Comparison of ENCODE assay signal across 10 cellular contexts in the genomic region with DNA sequence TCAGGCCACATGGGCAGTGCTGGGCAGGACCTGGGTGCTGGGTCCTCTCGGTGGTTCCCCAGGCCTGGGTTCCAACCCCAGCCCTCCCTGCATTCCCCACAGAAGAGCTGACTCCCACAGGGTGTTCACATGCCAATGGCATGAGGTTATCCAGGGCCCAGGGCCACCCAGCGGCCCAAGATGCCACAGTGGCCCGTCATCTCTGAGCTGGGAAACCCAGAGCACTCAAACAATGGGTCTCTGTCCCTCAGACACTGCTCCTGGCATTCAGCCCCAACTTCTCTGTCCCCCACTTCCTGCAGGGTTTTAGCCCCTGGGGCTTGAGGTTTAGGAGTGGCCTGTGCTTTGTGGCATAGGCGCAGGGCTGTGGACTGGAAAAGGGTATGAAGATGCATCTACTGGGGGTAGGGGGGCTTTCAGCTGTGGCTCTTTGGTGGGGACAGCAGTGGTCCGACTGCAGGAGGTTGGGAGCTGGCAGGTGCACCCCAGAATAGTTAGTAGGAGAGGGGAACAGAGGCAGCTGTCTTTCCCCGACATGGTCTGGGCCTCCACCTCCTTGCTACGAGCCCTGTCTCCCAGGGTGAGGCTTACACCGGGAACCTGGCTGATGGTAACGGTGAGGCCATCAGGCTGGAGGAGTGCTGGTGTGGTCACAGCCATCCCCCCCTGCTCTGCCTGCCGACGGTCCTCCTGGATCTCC. TPM values are rescaled to one million over a fixed set of nuclear protein-coding genes. Genes with fewer than 3 reads are reported as not detected.
DNase-seq lines count a peak whose midpoint lies in the region; ATAC-seq and TF ChIP-seq lines count a peak whose summit lies in the region.
"Had no signal": no experiment of that assay in that cellular context is flagged by ENCODE, and none has a peak within 500 bp of the region (broad histone marks: within the 10 kb centered on the region; RNA-seq: fewer than 3 reads in every experiment).

No MANE protein-coding gene starts in this region.

- H4K91ac ChIP-seq in neuronal stem cell (ENCODE audit: low read depth, low read length, poor library complexity) = no peak overlapping the region

- H3K27me3 ChIP-seq in AG04450 (ENCODE audit: control insufficient read depth, insufficient read depth, low read length) (no peaks in the 10 kb centered on the region), SJCRH30 (no peaks in the 10 kb centered on the region), neuronal stem cell (ENCODE audit: control insufficient read depth in 3 of 3, insufficient read depth in 3 of 3, low read depth in 1 of 3, low read length in 3 of 3) (peaks cover 0 to 11% (median 2%) of the 10 kb centered on the region in 3 experiments)

- H3K4ac ChIP-seq in neuronal stem cell (ENCODE audit: low read length) = no peak overlapping the region

- no peak overlapping the region for H4K8ac ChIP-seq in neuronal stem cell (ENCODE audit: low read depth, low read length)

- no peak for TF ChIP-seq CTCF in AG04450 (IDR thresholded peaks at IDR 0.05; ENCODE audit: low read depth, low read length)

- H3K4me1 ChIP-seq in SJCRH30 (peaks cover 56% of the 10 kb centered on the region), neuronal stem cell (ENCODE audit: control insufficient read depth in 2 of 2, insufficient read depth in 1 of 2, low read depth in 1 of 2, low read length in 2 of 2) (peaks cover 3 to 12% of the 10 kb centered on the region in 2 donors)

- no peak overlapping the region for H3K4me2 ChIP-seq in neuronal stem cell (ENCODE audit: insufficient read depth, low read length, poor library complexity, severe bottlenecking)

- H3K9me3 ChIP-seq in AG04450 (ENCODE audit: control insufficient read depth, insufficient read depth, low read length) (no peaks in the 10 kb centered on the region), SJCRH30 (replicated peaks) (no peaks in the 10 kb centered on the region), neuronal stem cell (replicated peaks in 1 of 2; ENCODE audit: control insufficient read depth in 2 of 2, insufficient read depth in 1 of 2, low read depth in 1 of 2, low read length in 2 of 2) (no peaks in the 10 kb centered on the region)

- no peak overlapping the region for H3K14ac ChIP-seq in neuronal stem cell (ENCODE audit: low read length)

- peak overlapping the region; percentile 11 for H3K23ac ChIP-seq in neuronal stem cell (ENCODE audit: low read depth, low read length, poor library complexity)

- peak overlapping the region; percentile 17 for H2AK5ac ChIP-seq in neuronal stem cell (ENCODE audit: low read depth, low read length)

- no peak overlapping the region for H2AFZ ChIP-seq in neuronal stem cell (ENCODE audit: low read length)

- WGBS in neuronal stem cell (ENCODE audit: extremely low coverage in 2 of 2, insufficient read length in 2 of 2, insufficient replicate concordance in 1 of 2), 2 donors = no CpG with 5 or more reads among the region's 11 CpGs

- CTCF ChIA-PET in AG04450 (lab: Charles Lee) = interaction anchor here (0.7 to 8.6 kb wide), 10 partner anchors 10 to 84 kb away, joined by 3 to 85 read pairs (median 8); a partner anchor contains a TSS

- H2BK5ac ChIP-seq in neuronal stem cell (ENCODE audit: low read length) = no peak overlapping the region

- no peaks in the 10 kb centered on the region for H3K36me3 ChIP-seq in SJCRH30
- no peaks in the 10 kb centered on the region for H3K36me3 ChIP-seq in neuronal stem cell (replicated peaks in 1 of 2; ENCODE audit: control insufficient read depth in 2 of 2, insufficient read depth in 2 of 2, low read length in 2 of 2)

- H3K4me3 ChIP-seq in AG04450 (ENCODE audit: low read depth, low read length) (peak overlapping the region; percentile 70), SJCRH30 (peak overlapping the region; percentile 56), neuronal stem cell (ENCODE audit: low read length in 2 of 2) (no peak overlapping the region)

- H2BK120ac ChIP-seq in neuronal stem cell (ENCODE audit: low read depth, low read length) = no peak overlapping the region

- POLR2A ChIA-PET in AG04450 (lab: Yijun Ruan, JAX) = interaction anchor here (0.7 to 4.9 kb wide), 5 partner anchors 11 to 145 kb away, joined by 3 to 101 read pairs (median 8); a partner anchor contains a TSS

- ATAC-seq in HG02870 (IDR thresholded peaks at IDR 0.05; ENCODE audit: unreplicated experiment) (no peak), GM19397 (IDR thresholded peaks at IDR 0.05; ENCODE audit: unreplicated experiment) (no peak)

- H3K27ac ChIP-seq in AG04450 (ENCODE audit: low read depth, low read length) (peak overlapping the region; percentile 97), SJCRH30 (peak overlapping the region; percentile 91), neuronal stem cell (replicated peaks; ENCODE audit: low read length) (no peak overlapping the region)

- H3K18ac ChIP-seq in neuronal stem cell (ENCODE audit: low read length) = peak overlapping the region; percentile 49

- H3K9ac ChIP-seq in neuronal stem cell (ENCODE audit: low read depth, low read length, poor library complexity) = peak overlapping the region; percentile 46

- no peak overlapping the region for H2BK12ac ChIP-seq in neuronal stem cell (ENCODE audit: low read length)

- H2BK15ac ChIP-seq in neuronal stem cell (ENCODE audit: low read length) = peak overlapping the region; percentile 3

- DNase-seq in AG04450 (ENCODE audit: low read depth, low spot score) (peak; percentile 74), SJCRH30 (peak; percentile 92 to 93), fibroblast of peridontal ligament (ENCODE audit: extremely low read depth) (peak; percentile 57), neuronal stem cell (ENCODE audit: low spot score) (no peak), NCI-H146 (lab: John Stamatoyannopoulos, UW) (no peak), MV-4-11 (lab: John Stamatoyannopoulos, UW) (no peak)
- DNase-seq: COR-L47; stimulated activated naive CD4-positive, alpha-beta T cell treated with Interleukin-2 at 50 U/mL for 16 hours had no signal

- no peaks in the 10 kb centered on the region for H3K79me1 ChIP-seq in neuronal stem cell (ENCODE audit: low read depth, low read length)

RNA-seq across cellular contexts. Expression of a gene that starts 1.7 kb away (rescaled TPM):
- 5.5 and 8.4 TPM in 2 replicates for polyA plus RNA-seq in AG04450 (2011; rRNA removed)
- polyA minus RNA-seq in AG04450 (2011; rRNA and poly(A)+ RNA removed) = 34.8 and 39.9 TPM in 2 replicates
- total RNA-seq in SJCRH30 (2014; rRNA removed; shearing (Covaris generic)) = 2.4 and 3.2 TPM in 2 replicates
- polyA plus RNA-seq in neuronal stem cell (2013, experiment 1 of 2) = 0.13 TPM
- 0.08 TPM for polyA plus RNA-seq in neuronal stem cell (2013, experiment 2 of 2)

RNA-seq across cellular contexts. Expression of a gene that starts 11.8 kb away (rescaled TPM):
- polyA plus RNA-seq in AG04450 (2011; rRNA removed) = not detected in 2 replicates
- polyA minus RNA-seq in AG04450 (2011; rRNA and poly(A)+ RNA removed) = not detected in 2 replicates
- total RNA-seq in SJCRH30 (2014; rRNA removed; shearing (Covaris generic)) = not detected in 2 replicates
- polyA plus RNA-seq in neuronal stem cell (2013, experiment 1 of 2) = not detected
- not detected for polyA plus RNA-seq in neuronal stem cell (2013, experiment 2 of 2)

RNA-seq across cellular contexts. Expression of a gene that starts 15.6 kb away (rescaled TPM):
- polyA plus RNA-seq in AG04450 (2011; rRNA removed) = 10.4 and 11.4 TPM in 2 replicates
- polyA minus RNA-seq in AG04450 (2011; rRNA and poly(A)+ RNA removed) = 5.0 and 6.6 TPM in 2 replicates
- 23.4 and 24.1 TPM in 2 replicates for total RNA-seq in SJCRH30 (2014; rRNA removed; shearing (Covaris generic))
- polyA plus RNA-seq in neuronal stem cell (2013, experiment 1 of 2) = 12.8 TPM
- 13.4 TPM for polyA plus RNA-seq in neuronal stem cell (2013, experiment 2 of 2)

RNA-seq across cellular contexts. Expression of a gene that starts 18.9 kb away (rescaled TPM):
- polyA plus RNA-seq in AG04450 (2011; rRNA removed) = 0.11 and 0.36 TPM in 2 replicates
- polyA minus RNA-seq in AG04450 (2011; rRNA and poly(A)+ RNA removed) = 0.09 TPM in 2 replicates
- 0.22 and 0.38 TPM in 2 replicates for total RNA-seq in SJCRH30 (2014; rRNA removed; shearing (Covaris generic))
- polyA plus RNA-seq in neuronal stem cell (2013, experiment 1 of 2) = 0.18 TPM
- 0.25 TPM for polyA plus RNA-seq in neuronal stem cell (2013, experiment 2 of 2)

RNA-seq across cellular contexts. Expression of a gene that starts 31.3 kb away (rescaled TPM):
- 0.24 and 0.32 TPM in 2 replicates for polyA plus RNA-seq in AG04450 (2011; rRNA removed)
- 0.23 and 0.26 TPM in 2 replicates for polyA minus RNA-seq in AG04450 (2011; rRNA and poly(A)+ RNA removed)
- total RNA-seq in SJCRH30 (2014; rRNA removed; shearing (Covaris generic)) = 2.0 and 2.9 TPM in 2 replicates
- 3.7 TPM for polyA plus RNA-seq in neuronal stem cell (2013, experiment 1 of 2)
- polyA plus RNA-seq in neuronal stem cell (2013, experiment 2 of 2) = 3.2 TPM

Comparison
In these comparisons a context has a peak if more than half of its experiments do, and no peak if none do; other contexts are left out.
1. DNase-seq: peak in AG04450 (single experiment), SJCRH30 (2 of 2) and fibroblast of peridontal ligament (single experiment); none in neuronal stem cell (single experiment), NCI-H146 (single experiment) and MV-4-11 (single experiment).
2. H3K4me3 ChIP-seq: peak in AG04450 (single experiment) and SJCRH30 (single experiment); none in neuronal stem cell (0 of 2).